In genomic region chr6:53349209-53349693, GRCh38 we compare ENCODE assay signal across 8 cellular contexts. TPM values are rescaled to one million over a fixed set of nuclear protein-coding genes. Genes with fewer than 3 reads are reported as not detected.
DNase-seq lines count a peak whose midpoint lies in the region; ATAC-seq, FAIRE-seq and TF ChIP-seq lines count a peak whose summit lies in the region.

No MANE protein-coding gene starts in this region.

- peaks cover 16% of the 10 kb centered on the region for H3K4me1 ChIP-seq in A673 (ENCODE audit: insufficient read depth, low read length, poor library complexity, severe bottlenecking)
- H3K4me1 ChIP-seq in muscle layer of colon (ENCODE audit: insufficient read depth, low read length), result peaks cover 17% of the 10 kb centered on the region

- CTCF ChIA-PET in A673 (lab: Charles Lee), result no interaction called here

- H3K27me3 ChIP-seq in A673 (replicated peaks; ENCODE audit: insufficient read depth, low read depth, low read length, poor library complexity), result no peaks in the 10 kb centered on the region
- no peaks in the 10 kb centered on the region for H3K27me3 ChIP-seq in bronchial epithelial cell (ENCODE audit: control insufficient read depth, insufficient read depth, low read length)
- H3K27me3 ChIP-seq in muscle layer of colon (ENCODE audit: control insufficient read depth in 1 of 2, insufficient read depth in 2 of 2, low read length in 2 of 2), result no peaks in the 10 kb centered on the region

- no peak for ATAC-seq in GM21390 (IDR thresholded peaks at IDR 0.05; ENCODE audit: unreplicated experiment)

- peak overlapping the region; percentile 92 for H3K4me3 ChIP-seq in A673 (ENCODE audit: low read depth, low read length, poor library complexity, severe bottlenecking)
- peak overlapping the region; percentile 86 for H3K4me3 ChIP-seq in bronchial epithelial cell (ENCODE audit: low read depth, low read length)
- H3K4me3 ChIP-seq in muscle layer of colon (ENCODE audit: low read depth in 1 of 2, low read length in 2 of 2), result peak overlapping the region; percentile 62 to 66

- TF ChIP-seq CTCF in A673 (conservative IDR thresholded peaks at IDR 0.05; ENCODE audit: low read depth, low read length) (no peak), bronchial epithelial cell (IDR thresholded peaks at IDR 0.05; ENCODE audit: insufficient read depth, low read length, severe bottlenecking) (no peak)

- intact Hi-C loops in A673 (cut with micrococcal nuclease; ENCODE audit: unreplicated experiment), result loop anchor here (2.0 kb wide), 1 partner anchor 46 kb away; no protein-coding TSS in a partner anchor

- H3K27ac ChIP-seq in A673 (ENCODE audit: low read depth, low read length, poor library complexity, severe bottlenecking), result peak overlapping the region; percentile 93
- H3K27ac ChIP-seq in muscle layer of colon (ENCODE audit: low read depth, low read length), result peak overlapping the region; percentile 95

- H3K9ac ChIP-seq in muscle layer of colon (ENCODE audit: low read length), result peak overlapping the region; percentile 63

- BruUV-seq in A673 (replicated peaks; lab: Mats Ljungman, UMichigan), result TSS peak; percentile 97

- H3K9me3 ChIP-seq in A673 (ENCODE audit: low read depth, low read length, poor library complexity, severe bottlenecking) (no peaks in the 10 kb centered on the region), muscle layer of colon (ENCODE audit: low read length) (no peaks in the 10 kb centered on the region)

- FAIRE-seq in bronchial epithelial cell (lab: Jason Lieb, UNC), result no peak

- POLR2A ChIA-PET in A673 (lab: Charles Lee; ENCODE audit: low non-redundant PET), result no interaction called here

- DNase-seq in A673 (ENCODE audit: low spot score) (no peak), HT1080 (ENCODE audit: low read depth) (peak; percentile 1), bronchial epithelial cell (ENCODE audit: low read depth) (no peak), C1 segment of cervical spinal cord (lab: John Stamatoyannopoulos, UW) (no peak), NCI-H510A treated with DMSO at 0.1 percent for 48 hours (lab: John Stamatoyannopoulos, UW) (no peak), NCI-H1092 (lab: John Stamatoyannopoulos, UW) (no peak)

- peaks cover 4% of the 10 kb centered on the region for H3K36me3 ChIP-seq in A673 (ENCODE audit: insufficient read depth, low read length, poor library complexity, severe bottlenecking)
- peaks cover 2% of the 10 kb centered on the region for H3K36me3 ChIP-seq in bronchial epithelial cell (ENCODE audit: control insufficient read depth, insufficient read depth, low read length)
- no peaks in the 10 kb centered on the region for H3K36me3 ChIP-seq in muscle layer of colon (ENCODE audit: insufficient read depth, low read length)

RNA-seq across cellular contexts. Expression of gene ELOVL5, which starts 0.5 kb away (rescaled TPM):
- total RNA-seq in A673 (2021) (98.5 and 99.2 TPM in 2 replicates), bronchial epithelial cell (35.3 and 42.1 TPM in 2 replicates)
- total RNA-seq in HT1080 (2014; rRNA removed; shearing (Covaris generic)), result 37.3 and 85.6 TPM in 2 replicates
- polyA plus RNA-seq in HT1080 (2015; cell fraction: cytosol; rRNA removed), result 73.5 and 86.1 TPM in 2 replicates
- polyA plus RNA-seq in HT1080 (2015; cell fraction: nucleus; rRNA removed), result 106 and 114 TPM in 2 replicates
